ENCODE assay signal across 8 cellular contexts in the genomic region with DNA sequence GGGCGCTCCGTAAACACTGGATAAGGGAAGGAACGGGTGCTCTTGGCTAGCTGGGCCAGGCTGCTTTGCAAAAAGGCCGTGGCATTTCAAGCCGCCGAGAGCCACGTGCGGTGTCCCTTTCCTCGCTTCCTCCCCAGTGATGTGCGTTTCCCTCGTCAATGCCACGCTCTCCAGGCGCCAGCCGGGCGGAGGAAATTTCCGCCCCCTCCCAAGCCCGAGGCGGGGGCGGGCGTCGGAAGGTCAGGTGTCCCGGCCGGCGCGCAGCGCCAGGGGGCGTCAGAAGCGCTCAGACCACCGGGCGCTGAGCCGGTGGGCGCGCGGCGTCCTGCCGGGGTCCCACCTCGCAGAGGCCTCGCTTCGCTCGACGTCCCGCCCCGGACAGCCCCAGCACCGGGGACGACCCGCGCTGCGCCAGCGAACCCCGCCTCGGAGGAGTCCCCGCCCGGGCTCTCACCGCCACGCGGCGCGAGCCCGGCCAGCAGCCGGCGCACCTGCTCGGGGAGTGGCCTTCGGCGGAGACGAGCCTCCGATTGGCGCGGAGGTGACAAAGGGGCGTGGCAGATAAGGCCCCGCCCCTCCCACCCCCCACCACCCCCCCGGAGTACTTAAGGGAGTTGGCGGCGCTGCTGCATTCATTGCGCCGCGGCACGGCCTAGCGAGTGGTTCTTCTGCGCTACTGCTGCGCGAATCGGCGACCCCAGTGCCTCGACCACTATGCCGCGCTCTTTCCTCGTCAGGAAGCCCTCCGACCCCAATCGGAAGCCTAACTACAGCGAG.
A peak's percentile ranks its signal among the peaks of the same experiment; 100 is the strongest.
DNase-seq lines count a peak whose midpoint lies in the region; ATAC-seq and TF ChIP-seq lines count a peak whose summit lies in the region.

A gene (plus strand): TSS at position 635 of the 777 bp plus-strand sequence. CDS start 80 bp downstream, at position 715.

- peak within 1 kb of the TSS; percentile 74 to 84 for H3K9ac ChIP-seq in stomach smooth muscle (ENCODE audit: low read length in 2 of 2)

- POLR2A ChIA-PET in RWPE1 (lab: Yijun Ruan, JAX; ENCODE audit: low non-redundant PET), result interaction anchor here (1.0 kb wide), 1 partner anchor 88 kb away, joined by 3 read pairs; no protein-coding TSS in a partner anchor

- H3K27ac ChIP-seq in RWPE1 (no peak within 1 kb of the TSS), stomach smooth muscle (ENCODE audit: low read length) (no peak within 1 kb of the TSS)

- CTCF ChIA-PET in RWPE1 (lab: Yijun Ruan, JAX), result interaction anchor here (0.6 to 7.6 kb wide), 9 partner anchors 12 to 1526 kb away, joined by 3 to 416 read pairs (median 3); no protein-coding TSS in a partner anchor

- H3K27me3 ChIP-seq in neuron (ENCODE audit: insufficient read depth, low read length), result peaks cover 33% of the 10 kb centered on the region
- H3K27me3 ChIP-seq in stomach smooth muscle (ENCODE audit: control insufficient read depth in 1 of 2, insufficient read depth in 2 of 2, low read length in 2 of 2), result no peaks in the 10 kb centered on the region

- H3K36me3 ChIP-seq in neuron (ENCODE audit: insufficient read depth, low read length) (no peaks in the 10 kb centered on the region), stomach smooth muscle (ENCODE audit: control insufficient read depth in 2 of 2, insufficient read depth in 2 of 2, low read length in 2 of 2) (no peaks in the 10 kb centered on the region)

- DNase-seq in DMS79 treated with DMSO at 0.1 percent for 48 hours (lab: John Stamatoyannopoulos, UW), result peak; percentile 79
- DNase-seq in LoVo (ENCODE audit: low spot score), result peak; percentile 90
- peak; percentile 100 for DNase-seq in RWPE1 (ENCODE audit: low spot score)
- DNase-seq in activated effector memory CD4-positive, alpha-beta T cell treated with anti-CD3 and anti-CD28 coated beads, Interleukin-2, amount 50 U/mL, for 16 hours, result peak; percentile 94
- peak; percentile 81 to 93 for DNase-seq in foreskin fibroblast

- TF ChIP-seq CTCF in RWPE1 (conservative IDR thresholded peaks at IDR 0.05; ENCODE audit: low read depth), result peak; percentile 73
- TF ChIP-seq CTCF in foreskin fibroblast (IDR thresholded peaks at IDR 0.05; ENCODE audit: low read depth, low read length), result peak; percentile 44

- H3K4me1 ChIP-seq in neuron (ENCODE audit: insufficient read depth, low read length), result peaks cover 15% of the 10 kb centered on the region
- peaks cover 43% of the 10 kb centered on the region for H3K4me1 ChIP-seq in stomach smooth muscle (ENCODE audit: control insufficient read depth, insufficient read depth, low read length)

- peak within 1 kb of the TSS; percentile 93 to 94 for H3K4me3 ChIP-seq in foreskin fibroblast (ENCODE audit: low read depth in 1 of 2, low read length in 2 of 2)
- peak within 1 kb of the TSS; percentile 46 for H3K4me3 ChIP-seq in neuron (ENCODE audit: low read length)
- peak within 1 kb of the TSS; percentile 78 to 83 for H3K4me3 ChIP-seq in stomach smooth muscle (ENCODE audit: low read length in 2 of 2)

- H2AFZ ChIP-seq in neuron (ENCODE audit: low read depth, low read length), result peak within 1 kb of the TSS; percentile 59

- no peaks in the 10 kb centered on the region for H3K9me3 ChIP-seq in neuron (ENCODE audit: low read length)
- H3K9me3 ChIP-seq in stomach smooth muscle (ENCODE audit: control insufficient read depth in 2 of 2, low read length in 2 of 2), result no peaks in the 10 kb centered on the region

- ATAC-seq in GM21825 (IDR thresholded peaks at IDR 0.05; ENCODE audit: unreplicated experiment), result peak; percentile 67
